1 cellular context compared by ENCODE assay signal in the genomic region with DNA sequence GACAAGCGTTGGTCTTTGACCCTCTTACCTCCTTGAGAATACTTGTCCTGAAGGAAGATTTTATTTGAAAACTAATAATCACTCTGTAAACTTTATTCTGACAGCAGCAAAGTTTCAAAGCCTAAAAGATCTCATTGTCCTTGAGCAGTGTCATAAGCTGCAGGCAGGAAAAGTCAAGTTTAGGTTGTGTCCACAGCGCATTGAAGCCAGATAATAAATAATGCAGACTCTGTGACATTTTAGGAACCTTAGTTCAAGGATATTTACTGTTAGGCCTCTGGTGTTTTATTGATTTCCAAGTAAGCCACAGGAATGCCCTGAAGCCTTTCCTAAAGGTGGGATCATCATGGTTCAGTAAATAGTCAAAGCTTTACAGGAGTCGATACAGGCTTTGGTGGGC.
TF ChIP-seq lines count a peak whose summit lies in the region.

No MANE protein-coding gene starts in this region.

TF ChIP-seq in HepG2, 621 proteins besides CTCF, POLR2A, EP300 and RAD21 (continued from another document):
- TF ChIP-seq, protein P1, sequence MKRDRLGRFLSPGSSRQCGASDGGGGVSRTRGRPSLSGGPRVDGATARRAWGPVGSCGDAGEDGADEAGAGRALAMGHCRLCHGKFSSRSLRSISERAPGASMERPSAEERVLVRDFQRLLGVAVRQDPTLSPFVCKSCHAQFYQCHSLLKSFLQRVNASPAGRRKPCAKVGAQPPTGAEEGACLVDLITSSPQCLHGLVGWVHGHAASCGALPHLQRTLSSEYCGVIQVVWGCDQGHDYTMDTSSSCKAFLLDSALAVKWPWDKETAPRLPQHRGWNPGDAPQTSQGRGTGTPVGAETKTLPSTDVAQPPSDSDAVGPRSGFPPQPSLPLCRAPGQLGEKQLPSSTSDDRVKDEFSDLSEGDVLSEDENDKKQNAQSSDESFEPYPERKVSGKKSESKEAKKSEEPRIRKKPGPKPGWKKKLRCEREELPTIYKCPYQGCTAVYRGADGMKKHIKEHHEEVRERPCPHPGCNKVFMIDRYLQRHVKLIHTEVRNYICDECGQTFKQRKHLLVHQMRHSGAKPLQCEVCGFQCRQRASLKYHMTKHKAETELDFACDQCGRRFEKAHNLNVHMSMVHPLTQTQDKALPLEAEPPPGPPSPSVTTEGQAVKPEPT (CRISPR knock-in tag; IDR thresholded peaks at IDR 0.05; ENCODE audit: low read depth): no peak
- no peak for TF ChIP-seq ZNF616 (CRISPR knock-in tag; IDR thresholded peaks at IDR 0.05; ENCODE audit: low read depth)
- TF ChIP-seq YEATS2 (CRISPR knock-in tag; IDR thresholded peaks at IDR 0.05; ENCODE audit: borderline replicate concordance): no peak
- TF ChIP-seq AHDC1 (CRISPR knock-in tag; IDR thresholded peaks at IDR 0.05; ENCODE audit: borderline replicate concordance): peak; percentile 52; the same call in 1 of the 2 replicates
- TF ChIP-seq, protein P2, sequence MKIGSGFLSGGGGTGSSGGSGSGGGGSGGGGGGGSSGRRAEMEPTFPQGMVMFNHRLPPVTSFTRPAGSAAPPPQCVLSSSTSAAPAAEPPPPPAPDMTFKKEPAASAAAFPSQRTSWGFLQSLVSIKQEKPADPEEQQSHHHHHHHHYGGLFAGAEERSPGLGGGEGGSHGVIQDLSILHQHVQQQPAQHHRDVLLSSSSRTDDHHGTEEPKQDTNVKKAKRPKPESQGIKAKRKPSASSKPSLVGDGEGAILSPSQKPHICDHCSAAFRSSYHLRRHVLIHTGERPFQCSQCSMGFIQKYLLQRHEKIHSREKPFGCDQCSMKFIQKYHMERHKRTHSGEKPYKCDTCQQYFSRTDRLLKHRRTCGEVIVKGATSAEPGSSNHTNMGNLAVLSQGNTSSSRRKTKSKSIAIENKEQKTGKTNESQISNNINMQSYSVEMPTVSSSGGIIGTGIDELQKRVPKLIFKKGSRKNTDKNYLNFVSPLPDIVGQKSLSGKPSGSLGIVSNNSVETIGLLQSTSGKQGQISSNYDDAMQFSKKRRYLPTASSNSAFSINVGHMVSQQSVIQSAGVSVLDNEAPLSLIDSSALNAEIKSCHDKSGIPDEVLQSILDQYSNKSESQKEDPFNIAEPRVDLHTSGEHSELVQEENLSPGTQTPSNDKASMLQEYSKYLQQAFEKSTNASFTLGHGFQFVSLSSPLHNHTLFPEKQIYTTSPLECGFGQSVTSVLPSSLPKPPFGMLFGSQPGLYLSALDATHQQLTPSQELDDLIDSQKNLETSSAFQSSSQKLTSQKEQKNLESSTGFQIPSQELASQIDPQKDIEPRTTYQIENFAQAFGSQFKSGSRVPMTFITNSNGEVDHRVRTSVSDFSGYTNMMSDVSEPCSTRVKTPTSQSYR (CRISPR knock-in tag; IDR thresholded peaks at IDR 0.05; ENCODE audit: borderline replicate concordance): no peak
- TF ChIP-seq TBL1XR1 (IDR thresholded peaks at IDR 0.05; ENCODE audit: borderline replicate concordance, low read length, partially characterized antibody): peak; percentile 53
- TF ChIP-seq RXRB (CRISPR knock-in tag; IDR thresholded peaks at IDR 0.05; ENCODE audit: borderline replicate concordance): no peak
- TF ChIP-seq ZMYM2 (CRISPR knock-in tag; IDR thresholded peaks at IDR 0.05): no peak
- TF ChIP-seq, protein P3, sequence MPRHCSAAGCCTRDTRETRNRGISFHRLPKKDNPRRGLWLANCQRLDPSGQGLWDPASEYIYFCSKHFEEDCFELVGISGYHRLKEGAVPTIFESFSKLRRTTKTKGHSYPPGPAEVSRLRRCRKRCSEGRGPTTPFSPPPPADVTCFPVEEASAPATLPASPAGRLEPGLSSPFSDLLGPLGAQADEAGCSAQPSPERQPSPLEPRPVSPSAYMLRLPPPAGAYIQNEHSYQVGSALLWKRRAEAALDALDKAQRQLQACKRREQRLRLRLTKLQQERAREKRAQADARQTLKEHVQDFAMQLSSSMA (CRISPR knock-in tag; IDR thresholded peaks at IDR 0.05): no peak
- TF ChIP-seq ZNF34 (CRISPR knock-in tag; IDR thresholded peaks at IDR 0.05; ENCODE audit: borderline replicate concordance): no peak
- no peak for TF ChIP-seq ZNF652 (CRISPR knock-in tag; IDR thresholded peaks at IDR 0.05; ENCODE audit: borderline replicate concordance, low read depth)
- TF ChIP-seq MIXL1 (CRISPR knock-in tag; IDR thresholded peaks at IDR 0.05): no peak
- TF ChIP-seq SOX13 (IDR thresholded peaks at IDR 0.05): no peak
- peak in 1 of 2 experiments; percentile 27; a peak in 1 of 4 replicates for TF ChIP-seq SOX13 (CRISPR knock-in tag; conservative IDR thresholded peaks at IDR 0.05 in 1 of 2, IDR thresholded peaks at IDR 0.05 in 1 of 2)
- TF ChIP-seq PRDM10 (CRISPR knock-in tag; IDR thresholded peaks at IDR 0.05; ENCODE audit: low read depth): no peak
- TF ChIP-seq HHEX (CRISPR knock-in tag; IDR thresholded peaks at IDR 0.05): no peak
- TF ChIP-seq, protein P4, sequence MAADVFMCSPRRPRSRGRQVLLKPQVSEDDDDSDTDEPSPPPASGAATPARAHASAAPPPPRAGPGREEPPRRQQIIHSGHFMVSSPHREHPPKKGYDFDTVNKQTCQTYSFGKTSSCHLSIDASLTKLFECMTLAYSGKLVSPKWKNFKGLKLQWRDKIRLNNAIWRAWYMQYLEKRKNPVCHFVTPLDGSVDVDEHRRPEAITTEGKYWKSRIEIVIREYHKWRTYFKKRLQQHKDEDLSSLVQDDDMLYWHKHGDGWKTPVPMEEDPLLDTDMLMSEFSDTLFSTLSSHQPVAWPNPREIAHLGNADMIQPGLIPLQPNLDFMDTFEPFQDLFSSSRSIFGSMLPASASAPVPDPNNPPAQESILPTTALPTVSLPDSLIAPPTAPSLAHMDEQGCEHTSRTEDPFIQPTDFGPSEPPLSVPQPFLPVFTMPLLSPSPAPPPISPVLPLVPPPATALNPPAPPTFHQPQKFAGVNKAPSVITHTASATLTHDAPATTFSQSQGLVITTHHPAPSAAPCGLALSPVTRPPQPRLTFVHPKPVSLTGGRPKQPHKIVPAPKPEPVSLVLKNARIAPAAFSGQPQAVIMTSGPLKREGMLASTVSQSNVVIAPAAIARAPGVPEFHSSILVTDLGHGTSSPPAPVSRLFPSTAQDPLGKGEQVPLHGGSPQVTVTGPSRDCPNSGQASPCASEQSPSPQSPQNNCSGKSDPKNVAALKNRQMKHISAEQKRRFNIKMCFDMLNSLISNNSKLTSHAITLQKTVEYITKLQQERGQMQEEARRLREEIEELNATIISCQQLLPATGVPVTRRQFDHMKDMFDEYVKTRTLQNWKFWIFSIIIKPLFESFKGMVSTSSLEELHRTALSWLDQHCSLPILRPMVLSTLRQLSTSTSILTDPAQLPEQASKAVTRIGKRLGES (CRISPR knock-in tag; IDR thresholded peaks at IDR 0.05; ENCODE audit: borderline replicate concordance): no peak
